ENCODE assay signal across 13 cellular contexts in the genomic region with DNA sequence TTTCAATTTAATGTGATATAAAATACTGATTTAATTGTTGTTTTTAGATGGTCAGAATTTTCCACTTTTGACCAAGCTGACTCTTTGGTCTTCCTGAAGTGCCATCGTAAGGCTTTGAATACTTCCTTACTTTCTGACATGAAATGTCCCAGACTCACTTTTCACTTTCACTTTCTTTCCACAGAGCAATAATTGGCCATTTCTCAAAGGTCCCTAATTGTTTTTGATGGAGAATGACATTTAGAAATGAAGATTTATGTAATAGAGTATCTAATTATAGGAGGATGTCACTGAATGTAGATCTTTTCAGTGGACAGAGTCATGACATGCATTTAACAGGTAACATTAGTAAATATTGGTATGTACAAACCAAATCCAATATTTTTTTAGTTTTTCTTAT.
A peak's percentile ranks its signal among the peaks of the same experiment; 100 is the strongest.
DNase-seq lines count a peak whose midpoint lies in the region; ATAC-seq and TF ChIP-seq lines count a peak whose summit lies in the region.
"Had no signal": no experiment of that assay in that cellular context is flagged by ENCODE, and none has a peak within 500 bp of the region (broad histone marks: within the 10 kb centered on the region; RNA-seq: fewer than 3 reads in every experiment).

No MANE protein-coding gene starts in this region.

- H3K9ac ChIP-seq in mammary epithelial cell (ENCODE audit: insufficient read depth, low read length): no peak overlapping the region
- H3K9ac ChIP-seq: BLaER1 had no signal

- in situ Hi-C loops in ACHN (cut with HindIII; ENCODE audit: low pct_ligation_motif_present, low pct_unique_long_range_greater_than_20kb, low sequenced_read_pairs): no loop called here
- in situ Hi-C loops in mammary epithelial cell (cut with MboI; ENCODE audit: low sequenced_read_pairs in 2 of 2): no loop called here

- no TSS peak for BruUV-seq in mammary epithelial cell (replicated peaks; lab: Mats Ljungman, UMichigan)

- CTCF ChIA-PET in mammary epithelial cell (lab: Charles Lee; ENCODE audit: low non-redundant PET): no interaction called here

- 92% methylated on average over 1 of the region's 1 CpG for WGBS in mammary epithelial cell (ENCODE audit: low coverage, missing lambda C conversion rate)

- no peaks in the 10 kb centered on the region for H3K4me1 ChIP-seq in mammary epithelial cell (ENCODE audit: insufficient read depth, low read length)
- H3K4me1 ChIP-seq: BLaER1 had no signal

- H4K20me1 ChIP-seq in mammary epithelial cell (ENCODE audit: insufficient read depth, low read length): no peaks in the 10 kb centered on the region
- H4K20me1 ChIP-seq: BLaER1 had no signal

- H3K79me2 ChIP-seq in mammary epithelial cell (ENCODE audit: insufficient read depth, low read length): no peaks in the 10 kb centered on the region

- peak; percentile 4 for DNase-seq in ACHN
- DNase-seq in NCI-H69 (lab: John Stamatoyannopoulos, UW): peak; percentile 32
- peak; percentile 51 for DNase-seq in SK-N-DZ (ENCODE audit: low spot score)
- no peak for DNase-seq in HT-29 (ENCODE audit: low spot score)
- no peak for DNase-seq in mammary epithelial cell
- DNase-seq: CD4-positive, alpha-beta memory T cell; DMS153; DMS79; GF-D8; H9 had no signal

- H3K36me3 ChIP-seq in mammary epithelial cell (ENCODE audit: insufficient read depth, low read length): no peaks in the 10 kb centered on the region
- H3K36me3 ChIP-seq: BLaER1 had no signal

- ATAC-seq in HG02870 (IDR thresholded peaks at IDR 0.05; ENCODE audit: unreplicated experiment): no peak
- ATAC-seq: GM23338 had no signal

- dilution Hi-C loops in mammary epithelial cell (cut with HindIII; ENCODE audit: low sequenced_read_pairs): no loop called here

- TF ChIP-seq CTCF in mammary epithelial cell (conservative IDR thresholded peaks at IDR 0.05 in 1 of 2, IDR thresholded peaks at IDR 0.05 in 1 of 2; ENCODE audit: extremely low read depth in 1 of 2, insufficient read depth in 1 of 2, low read depth in 1 of 2, low read length in 2 of 2): no peak

- no peaks in the 10 kb centered on the region for H3K27me3 ChIP-seq in mammary epithelial cell (ENCODE audit: insufficient read depth, low read length)
- H3K27me3 ChIP-seq: BLaER1 had no signal

- intact Hi-C loops in mammary epithelial cell (cut with micrococcal nuclease): no loop called here

- H2AFZ ChIP-seq in mammary epithelial cell (ENCODE audit: low read depth, low read length): no peak overlapping the region
- H2AFZ ChIP-seq: GM23338 had no signal

- H3K4me3 ChIP-seq in mammary epithelial cell (replicated peaks in 1 of 3; ENCODE audit: insufficient read depth in 1 of 3, low read depth in 2 of 3, low read length in 3 of 3): no peak overlapping the region
- H3K4me3 ChIP-seq: BLaER1, GM23338 had no signal

- H3K4me2 ChIP-seq in mammary epithelial cell (ENCODE audit: insufficient read depth, low read depth, low read length): no peak overlapping the region
- H3K4me2 ChIP-seq: BLaER1, GM23338 had no signal

- H3K27ac ChIP-seq in mammary epithelial cell (ENCODE audit: insufficient read depth, low read depth, low read length): no peak overlapping the region
- H3K27ac ChIP-seq: BLaER1 had no signal

- no peaks in the 10 kb centered on the region for H3K9me3 ChIP-seq in mammary epithelial cell (replicated peaks; ENCODE audit: insufficient read depth, low read length)
- H3K9me3 ChIP-seq: BLaER1 had no signal

Comparison
In these comparisons a context has a peak if more than half of its experiments do, and no peak if none do; other contexts are left out.
1. DNase-seq: peak in ACHN (single experiment), NCI-H69 (single experiment) and SK-N-DZ (single experiment); none in HT-29 (single experiment) and mammary epithelial cell (single experiment).